15 cellular contexts compared by ENCODE assay signal in the genomic region with DNA sequence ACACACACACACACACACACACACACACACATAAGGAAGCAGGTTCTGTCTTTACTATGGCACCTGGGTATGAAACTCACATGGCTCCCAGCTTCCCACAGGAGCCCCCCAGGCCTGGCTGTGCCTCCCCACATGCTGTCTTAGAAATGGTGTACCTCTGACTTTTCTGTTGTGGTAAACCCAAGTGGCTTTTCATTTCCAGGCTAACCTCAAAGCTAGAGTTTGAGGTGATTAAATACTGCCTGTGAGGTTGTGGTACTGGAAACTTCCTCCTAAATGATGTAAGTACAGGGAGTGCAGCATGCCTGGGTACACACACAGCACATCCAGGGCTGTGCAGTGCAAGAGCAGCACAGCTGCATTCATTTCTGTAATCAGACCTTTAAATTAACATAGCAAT. TPM values are rescaled to one million over a fixed set of nuclear protein-coding genes. Genes with fewer than 3 reads are reported as not detected.
DNase-seq lines count a peak whose midpoint lies in the region; ATAC-seq and TF ChIP-seq lines count a peak whose summit lies in the region.
"Had no signal": no experiment of that assay in that cellular context is flagged by ENCODE, and none has a peak within 500 bp of the region (broad histone marks: within the 10 kb centered on the region; RNA-seq: fewer than 3 reads in every experiment).

No MANE protein-coding gene starts in this region.

- H3K27ac ChIP-seq in PC-3 (ENCODE audit: low read length), result peak overlapping the region; percentile 95
- no peak overlapping the region for H3K27ac ChIP-seq in foreskin keratinocyte
- H3K27ac ChIP-seq in left ventricle myocardium inferior (replicated peaks), result no peak overlapping the region
- H3K27ac ChIP-seq: parathyroid adenoma, suprapubic skin had no signal

- peaks cover 3% of the 10 kb centered on the region; the same call in 1 of the 2 replicates for H3K79me2 ChIP-seq in PC-3 (ENCODE audit: low read length)
- H3K79me2 ChIP-seq: parathyroid adenoma had no signal

- CTCF ChIA-PET in PC-3 (lab: Charles Lee), result no interaction called here

- H3K36me3 ChIP-seq in PC-3 (ENCODE audit: low read depth, low read length) (peaks cover 3% of the 10 kb centered on the region; the same call in 1 of the 2 replicates), left ventricle myocardium inferior (peaks cover 4% of the 10 kb centered on the region)
- H3K36me3 ChIP-seq: suprapubic skin had no signal

- no peak overlapping the region for H2AFZ ChIP-seq in PC-3 (ENCODE audit: low read length)
- H2AFZ ChIP-seq: parathyroid adenoma had no signal

- H3K9me2 ChIP-seq in PC-3 (replicated peaks; ENCODE audit: low read length), result no peaks in the 10 kb centered on the region

- H3F3A ChIP-seq in PC-3 (ENCODE audit: low read length, unreplicated experiment), result peaks cover 3% of the 10 kb centered on the region

- DNase-seq in ELR (ENCODE audit: low read depth) (peak; percentile 49), PC-3 (no peak), glomerular visceral epithelial cell (ENCODE audit: extremely low spot score) (peak; percentile 76), COLO829 (ENCODE audit: low spot score) (no peak), foreskin keratinocyte (no peak), left ventricle myocardium inferior (no peak), RKO (ENCODE audit: low spot score) (no peak)
- DNase-seq: aorta; CD4-positive, alpha-beta memory T cell; NCI-H69; stimulated activated CD4-positive, alpha-beta T cell treated with anti-CD3 and anti-CD28 coated beads, Interleukin-4, amount 100 ng/mL, for 4 hours had no signal

- ATAC-seq in GM18909 (IDR thresholded peaks at IDR 0.05; ENCODE audit: poor library complexity, unreplicated experiment) (peak; percentile 60), PC-3 (peak; percentile 23; the same call in 1 of the 2 replicates), foreskin keratinocyte (no peak)
- ATAC-seq: SK-N-SH treated with all-trans-retinoic acid at 6 μM for 48 hours had no signal

- H3K27me3 ChIP-seq in PC-3 (ENCODE audit: low read length), result no peaks in the 10 kb centered on the region
- H3K27me3 ChIP-seq in foreskin keratinocyte, result no peaks in the 10 kb centered on the region
- no peaks in the 10 kb centered on the region for H3K27me3 ChIP-seq in left ventricle myocardium inferior (ENCODE audit: low read depth)
- H3K27me3 ChIP-seq: suprapubic skin had no signal

- H3K4me1 ChIP-seq in PC-3 (ENCODE audit: insufficient read depth, low read length) (peaks cover 43% of the 10 kb centered on the region), foreskin keratinocyte (peaks cover 20% of the 10 kb centered on the region), left ventricle myocardium inferior (peaks cover 9% of the 10 kb centered on the region)
- H3K4me1 ChIP-seq: parathyroid adenoma, suprapubic skin had no signal

- no peak for TF ChIP-seq CTCF in PC-3 (conservative IDR thresholded peaks at IDR 0.05; ENCODE audit: low read depth, low read length)
- no peak for TF ChIP-seq CTCF in foreskin keratinocyte (conservative IDR thresholded peaks at IDR 0.05)
- TF ChIP-seq CTCF in left ventricle myocardium inferior (IDR thresholded peaks at IDR 0.05; ENCODE audit: borderline replicate concordance), result no peak

- POLR2A ChIA-PET in PC-3 (lab: Charles Lee; ENCODE audit: unreplicated experiment), result interaction anchor here (0.6 kb wide), 1 partner anchor 103 kb away, joined by 4 read pairs; no protein-coding TSS in a partner anchor

- BruUV-seq in PC-3 (replicated peaks; lab: Mats Ljungman, UMichigan), result no TSS peak

- peak overlapping the region; percentile 69 for H3K9ac ChIP-seq in PC-3 (ENCODE audit: low read length)
- H3K9ac ChIP-seq: parathyroid adenoma had no signal

- H3K9me3 ChIP-seq in PC-3 (ENCODE audit: low read length) (no peaks in the 10 kb centered on the region), left ventricle myocardium inferior (replicated peaks) (no peaks in the 10 kb centered on the region)
- H3K9me3 ChIP-seq: suprapubic skin had no signal

- 0 out of 2 replicates have a peak overlapping the region, but pooled peaks have one; percentile 22 for H3K4me3 ChIP-seq in PC-3 (ENCODE audit: low read length)
- H3K4me3 ChIP-seq in left ventricle myocardium inferior, result no peak overlapping the region
- H3K4me3 ChIP-seq: suprapubic skin had no signal

- H3K4me2 ChIP-seq in PC-3 (ENCODE audit: low read length), result peak overlapping the region; percentile 57

- H4K20me1 ChIP-seq in PC-3 (ENCODE audit: low read length), result no peaks in the 10 kb centered on the region

- intact Hi-C loops in PC-3 (cut with micrococcal nuclease), result loop anchor here (2.0 to 5.0 kb wide), 2 partner anchors 103 to 164 kb away; partner anchors contain the start of gene PRSS23
- intact Hi-C loops in left ventricle myocardium inferior (cut with micrococcal nuclease), result no loop called here

RNA-seq across cellular contexts. Expression of gene ME3, which starts 34.4 kb away (rescaled TPM):
- 80.8 and 83.8 TPM in 2 replicates for total RNA-seq in PC-3 (2014; rRNA removed)
- 2.4 and 3.7 TPM in 2 replicates for total RNA-seq in foreskin keratinocyte
- 2.2 and 3.2 TPM in 2 replicates for polyA plus RNA-seq in foreskin keratinocyte
- total RNA-seq in left ventricle myocardium inferior, result 33.4 TPM

Comparison
In these comparisons a context has a peak if more than half of its experiments do, and no peak if none do; other contexts are left out.
1. DNase-seq: peak in ELR (single experiment) and glomerular visceral epithelial cell (single experiment); none in PC-3 (single experiment), COLO829 (single experiment), foreskin keratinocyte (0 of 2), left ventricle myocardium inferior (single experiment) and RKO (single experiment).